7 cellular contexts compared by ENCODE assay signal in the genomic region with DNA sequence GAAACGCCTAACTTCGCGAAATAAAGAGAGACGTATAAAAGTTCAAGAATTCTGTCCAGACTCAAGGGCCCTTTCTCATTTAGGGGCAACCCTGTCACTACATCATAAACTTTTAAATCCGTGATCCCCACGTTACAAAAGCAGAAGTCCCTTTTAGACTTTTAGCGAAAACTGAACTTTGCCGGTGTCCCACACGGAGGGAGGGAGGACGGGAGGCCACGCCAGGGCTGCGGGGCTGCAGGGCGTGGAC. TPM values are rescaled to one million over a fixed set of nuclear protein-coding genes. Genes with fewer than 3 reads are reported as not detected.
A peak's percentile ranks its signal among the peaks of the same experiment; 100 is the strongest.
DNase-seq lines count a peak whose midpoint lies in the region; ATAC-seq and TF ChIP-seq lines count a peak whose summit lies in the region.

No MANE protein-coding gene starts in this region.

- ATAC-seq in GM21360 (IDR thresholded peaks at IDR 0.05; ENCODE audit: unreplicated experiment) (peak; percentile 15), HG03460 (IDR thresholded peaks at IDR 0.05; ENCODE audit: unreplicated experiment) (no peak)

- peak overlapping the region; percentile 81 for H3K4me2 ChIP-seq in neural cell (ENCODE audit: low read length)

- H3K9me3 ChIP-seq in MG63 = no peaks in the 10 kb centered on the region
- no peaks in the 10 kb centered on the region for H3K9me3 ChIP-seq in neural cell (ENCODE audit: low read length)

- TF ChIP-seq RAD21 in neural cell (conservative IDR thresholded peaks at IDR 0.05) = no peak

- H3K36me3 ChIP-seq in MG63 (no peaks in the 10 kb centered on the region), neural cell (ENCODE audit: insufficient read depth, low read length) (no peaks in the 10 kb centered on the region)

- H3K9me2 ChIP-seq in neural cell (ENCODE audit: insufficient read depth, low read length) = no peaks in the 10 kb centered on the region

- H3K4me3 ChIP-seq in MG63 = peak overlapping the region; percentile 81
- peak overlapping the region; percentile 94 for H3K4me3 ChIP-seq in choroid plexus epithelial cell (ENCODE audit: low read depth, low read length)
- H3K4me3 ChIP-seq in neural cell (ENCODE audit: low read length) = peak overlapping the region; percentile 99

- no peaks in the 10 kb centered on the region for H3K27me3 ChIP-seq in MG63
- H3K27me3 ChIP-seq in neural cell (ENCODE audit: insufficient read depth, low read depth, low read length) = peaks cover 18% of the 10 kb centered on the region

- no peak overlapping the region for H3K27ac ChIP-seq in neural cell (ENCODE audit: low read length)

- H3F3A ChIP-seq in neural cell (ENCODE audit: insufficient read depth, low read length, poor library complexity, severe bottlenecking) = no peaks in the 10 kb centered on the region

- no peaks in the 10 kb centered on the region for H4K20me1 ChIP-seq in neural cell (ENCODE audit: insufficient read depth)

- H3K9ac ChIP-seq in neural cell (ENCODE audit: low read length) = peak overlapping the region; percentile 87

- no peak for TF ChIP-seq EP300 in neural cell (conservative IDR thresholded peaks at IDR 0.05; ENCODE audit: poor library complexity, severe bottlenecking)

- H3K79me2 ChIP-seq in neural cell (replicated peaks; ENCODE audit: insufficient read depth, low read length) = peaks cover 35% of the 10 kb centered on the region

- TF ChIP-seq CTCF in choroid plexus epithelial cell (conservative IDR thresholded peaks at IDR 0.05; ENCODE audit: low read depth, low read length) = no peak
- no peak for TF ChIP-seq CTCF in neural cell (IDR thresholded peaks at IDR 0.05; ENCODE audit: poor library complexity, severe bottlenecking)

- DNase-seq in MG63 = no peak
- DNase-seq in choroid plexus epithelial cell (ENCODE audit: low read depth) = no peak
- DNase-seq in H4 (ENCODE audit: low spot score) = no peak
- no peak for DNase-seq in stimulated activated CD4-positive, alpha-beta T cell treated with anti-CD3 and anti-CD28 coated beads, Interleukin-2, amount 100 ng/mL, for 48 hours

- peak overlapping the region; percentile 31 for H2AFZ ChIP-seq in neural cell (ENCODE audit: low read depth, low read length)

TF ChIP-seq in neural cell, 6 proteins besides CTCF, POLR2A, EP300 and RAD21:
- TF ChIP-seq EZH2 (IDR thresholded peaks at IDR 0.05; ENCODE audit: borderline replicate concordance, insufficient read depth, low read length, poor library complexity, severe bottlenecking) (no peak), POLR2AphosphoS5 (IDR thresholded peaks at IDR 0.05) (no peak), MXI1 (conservative IDR thresholded peaks at IDR 0.05; ENCODE audit: poor library complexity, severe bottlenecking) (no peak), TAF1 (IDR thresholded peaks at IDR 0.05; ENCODE audit: low read depth) (no peak)
- TF ChIP-seq, protein P1, sequence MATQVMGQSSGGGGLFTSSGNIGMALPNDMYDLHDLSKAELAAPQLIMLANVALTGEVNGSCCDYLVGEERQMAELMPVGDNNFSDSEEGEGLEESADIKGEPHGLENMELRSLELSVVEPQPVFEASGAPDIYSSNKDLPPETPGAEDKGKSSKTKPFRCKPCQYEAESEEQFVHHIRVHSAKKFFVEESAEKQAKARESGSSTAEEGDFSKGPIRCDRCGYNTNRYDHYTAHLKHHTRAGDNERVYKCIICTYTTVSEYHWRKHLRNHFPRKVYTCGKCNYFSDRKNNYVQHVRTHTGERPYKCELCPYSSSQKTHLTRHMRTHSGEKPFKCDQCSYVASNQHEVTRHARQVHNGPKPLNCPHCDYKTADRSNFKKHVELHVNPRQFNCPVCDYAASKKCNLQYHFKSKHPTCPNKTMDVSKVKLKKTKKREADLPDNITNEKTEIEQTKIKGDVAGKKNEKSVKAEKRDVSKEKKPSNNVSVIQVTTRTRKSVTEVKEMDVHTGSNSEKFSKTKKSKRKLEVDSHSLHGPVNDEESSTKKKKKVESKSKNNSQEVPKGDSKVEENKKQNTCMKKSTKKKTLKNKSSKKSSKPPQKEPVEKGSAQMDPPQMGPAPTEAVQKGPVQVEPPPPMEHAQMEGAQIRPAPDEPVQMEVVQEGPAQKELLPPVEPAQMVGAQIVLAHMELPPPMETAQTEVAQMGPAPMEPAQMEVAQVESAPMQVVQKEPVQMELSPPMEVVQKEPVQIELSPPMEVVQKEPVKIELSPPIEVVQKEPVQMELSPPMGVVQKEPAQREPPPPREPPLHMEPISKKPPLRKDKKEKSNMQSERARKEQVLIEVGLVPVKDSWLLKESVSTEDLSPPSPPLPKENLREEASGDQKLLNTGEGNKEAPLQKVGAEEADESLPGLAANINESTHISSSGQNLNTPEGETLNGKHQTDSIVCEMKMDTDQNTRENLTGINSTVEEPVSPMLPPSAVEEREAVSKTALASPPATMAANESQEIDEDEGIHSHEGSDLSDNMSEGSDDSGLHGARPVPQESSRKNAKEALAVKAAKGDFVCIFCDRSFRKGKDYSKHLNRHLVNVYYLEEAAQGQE (IDR thresholded peaks at IDR 0.05; ENCODE audit: borderline replicate concordance) = no peak
TF ChIP-seq in neural cell: peak in this region for 0.

RNA-seq across cellular contexts. Expression of a gene that starts 0.5 kb away (rescaled TPM):
- total RNA-seq in MG63 (2014; rRNA removed; shearing (Covaris generic); ENCODE audit: low replicate concordance) = 12.5 and 13.4 TPM in 2 replicates
- polyA plus RNA-seq in neural cell = 35.5 and 35.9 TPM in 2 replicates
- 55.8 and 62.9 TPM in 2 replicates for polyA minus RNA-seq in neural cell
- total RNA-seq in H4 (2014; rRNA removed; shearing (Covaris generic)) = 34.1 and 44.8 TPM in 2 replicates
